In the genomic region with DNA sequence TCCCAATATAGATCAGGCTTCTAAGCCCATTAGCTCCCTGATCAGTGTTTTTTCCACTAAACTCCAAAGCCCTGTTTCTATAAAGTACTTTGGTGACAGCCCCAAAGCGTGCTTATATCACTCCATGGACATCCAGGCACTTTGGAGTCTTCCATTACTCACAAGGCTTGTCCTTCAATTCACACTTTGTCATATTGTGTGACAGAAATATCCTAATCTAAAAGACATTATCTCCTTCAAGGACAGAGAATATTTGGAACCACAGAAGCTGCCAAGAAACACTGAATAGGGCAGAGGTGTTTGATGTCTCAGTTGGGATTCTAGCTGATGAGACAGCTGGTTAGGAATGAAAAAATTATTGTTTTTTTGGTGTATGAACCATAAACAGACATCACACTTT, we compare ENCODE assay signal across 9 cellular contexts. TPM values are rescaled to one million over a fixed set of nuclear protein-coding genes. Genes with fewer than 3 reads are reported as not detected.
"Had no signal": no experiment of that assay in that cellular context is flagged by ENCODE, and none has a peak within 500 bp of the region (broad histone marks: within the 10 kb centered on the region; RNA-seq: fewer than 3 reads in every experiment).

No MANE protein-coding gene starts in this region.

- H3K4me1 ChIP-seq: HAP-1 had no signal

- H3K27ac ChIP-seq: GM23248 had no signal

- H3K4me3 ChIP-seq: GM23248, HAP-1 had no signal

- ATAC-seq: HCT116 had no signal

- DNase-seq: GM23248, GOT3, H7, HFFc6, IMR-90 had no signal

- H3K36me3 ChIP-seq: HAP-1 had no signal

- H3K9me3 ChIP-seq: HAP-1 had no signal

RNA-seq across cellular contexts. Expression of a gene that starts 18.4 kb away (rescaled TPM):
- total RNA-seq: GM23248, H4, HFFc6, HT-29, IMR-90 had no signal
- polyA plus RNA-seq: GM23248, IMR-90 had no signal
